In genomic region chr18:48230459-48231113, GRCh38 we compare ENCODE assay signal across 9 cellular contexts.
DNase-seq lines count a peak whose midpoint lies in the region; ATAC-seq and TF ChIP-seq lines count a peak whose summit lies in the region.
"Had no signal": no experiment of that assay in that cellular context is flagged by ENCODE, and none has a peak within 500 bp of the region (broad histone marks: within the 10 kb centered on the region; RNA-seq: fewer than 3 reads in every experiment).

No MANE protein-coding gene starts in this region.

- H3K23ac ChIP-seq in neuronal stem cell (ENCODE audit: low read depth, low read length, poor library complexity) = peak overlapping the region; percentile 18

- peak overlapping the region; percentile 98 for H3K14ac ChIP-seq in neuronal stem cell (ENCODE audit: low read length)

- H3K4me3 Mint-ChIP-seq in activated CD4-positive, alpha-beta T cell treated with anti-CD3 and anti-CD28 coated beads, Interleukin-2, amount 10 ng/mL, durations not matched to agents 24 days and 14 days = no peak overlapping the region
- H3K4me3 Mint-ChIP-seq in activated CD4-positive, alpha-beta T cell treated with anti-CD3 and anti-CD28 coated beads, Interleukin-2, amount 10 ng/mL, durations not matched to agents 7 days and 5 days = no peak overlapping the region
- H3K4me3 Mint-ChIP-seq: activated naive CD8-positive, alpha-beta T cell had no signal

- WGBS in esophagus squamous epithelium, 2 donors = 74 to 75% methylated on average over 4 to 6 of the region's 7 CpGs
- no CpG with 5 or more reads among the region's 7 CpGs for WGBS in neuronal stem cell (ENCODE audit: extremely low coverage in 2 of 2, insufficient read length in 2 of 2, insufficient replicate concordance in 1 of 2), 2 donors

- peaks cover 14% of the 10 kb centered on the region for H3K4me1 ChIP-seq in RWPE2 (ENCODE audit: insufficient read depth, poor library complexity, severe bottlenecking)
- peaks cover 8 to 42% (median 33%) of the 10 kb centered on the region in 3 donors for H3K4me1 ChIP-seq in esophagus squamous epithelium
- H3K4me1 ChIP-seq in neuronal stem cell (ENCODE audit: control insufficient read depth in 2 of 2, insufficient read depth in 1 of 2, low read depth in 1 of 2, low read length in 2 of 2) = peaks cover 0 to 5% of the 10 kb centered on the region in 2 donors

- peak overlapping the region; percentile 86 for H3K18ac ChIP-seq in neuronal stem cell (ENCODE audit: low read length)

- H3K9me3 Mint-ChIP-seq in activated CD4-positive, alpha-beta T cell treated with anti-CD3 and anti-CD28 coated beads, Interleukin-2, amount 10 ng/mL, durations not matched to agents 24 days and 14 days = no peaks in the 10 kb centered on the region
- H3K9me3 Mint-ChIP-seq in activated CD4-positive, alpha-beta T cell treated with anti-CD3 and anti-CD28 coated beads, Interleukin-2, amount 10 ng/mL, durations not matched to agents 7 days and 5 days = no peaks in the 10 kb centered on the region

- no peak overlapping the region for H3K4me2 ChIP-seq in neuronal stem cell (ENCODE audit: insufficient read depth, low read length, poor library complexity, severe bottlenecking)

- no peak overlapping the region for H3K4ac ChIP-seq in neuronal stem cell (ENCODE audit: low read length)

- intact Hi-C loops in activated CD4-positive, alpha-beta T cell treated with anti-CD3 and anti-CD28 coated beads, Interleukin-2, amount 10 ng/mL, durations not matched to agents 24 days and 14 days (cut with micrococcal nuclease) = no loop called here
- intact Hi-C loops in esophagus squamous epithelium (cut with DNase I) = loop anchor here (10.0 kb wide), 1 partner anchor 74 kb away; no protein-coding TSS in a partner anchor

- H3K27me3 Mint-ChIP-seq in activated CD4-positive, alpha-beta T cell treated with anti-CD3 and anti-CD28 coated beads, Interleukin-2, amount 10 ng/mL, durations not matched to agents 24 days and 14 days = peaks cover 23% of the 10 kb centered on the region
- H3K27me3 Mint-ChIP-seq in activated CD4-positive, alpha-beta T cell treated with anti-CD3 and anti-CD28 coated beads, Interleukin-2, amount 10 ng/mL, durations not matched to agents 7 days and 5 days = peaks cover 25% of the 10 kb centered on the region

- H2BK5ac ChIP-seq in neuronal stem cell (ENCODE audit: low read length) = no peak overlapping the region

- no peaks in the 10 kb centered on the region for H3K79me1 ChIP-seq in neuronal stem cell (ENCODE audit: low read depth, low read length)

- H3K4me1 Mint-ChIP-seq in activated CD4-positive, alpha-beta T cell treated with anti-CD3 and anti-CD28 coated beads, Interleukin-2, amount 10 ng/mL, durations not matched to agents 24 days and 14 days = peaks cover 27% of the 10 kb centered on the region
- H3K4me1 Mint-ChIP-seq in activated CD4-positive, alpha-beta T cell treated with anti-CD3 and anti-CD28 coated beads, Interleukin-2, amount 10 ng/mL, durations not matched to agents 7 days and 5 days = peaks cover 38% of the 10 kb centered on the region

- H3K27ac Mint-ChIP-seq in activated CD4-positive, alpha-beta T cell treated with anti-CD3 and anti-CD28 coated beads, Interleukin-2, amount 10 ng/mL, durations not matched to agents 24 days and 14 days = no peak overlapping the region
- no peak overlapping the region for H3K27ac Mint-ChIP-seq in activated CD4-positive, alpha-beta T cell treated with anti-CD3 and anti-CD28 coated beads, Interleukin-2, amount 10 ng/mL, durations not matched to agents 7 days and 5 days
- H3K27ac Mint-ChIP-seq: activated naive CD8-positive, alpha-beta T cell had no signal

- peak overlapping the region; percentile 45 for H4K91ac ChIP-seq in neuronal stem cell (ENCODE audit: low read depth, low read length, poor library complexity)

- H2BK120ac ChIP-seq in neuronal stem cell (ENCODE audit: low read depth, low read length) = no peak overlapping the region

- CTCF ChIA-PET in activated CD4-positive, alpha-beta T cell treated with anti-CD3 and anti-CD28 coated beads, Interleukin-2, amount 10 ng/mL, durations not matched to agents 7 days and 5 days (lab: Charles Lee) = interaction anchor here (0.5 to 2.0 kb wide), 6 partner anchors 9 to 1556 kb away, joined by 3 to 6 read pairs (median 3); no protein-coding TSS in a partner anchor

- peak overlapping the region; percentile 35 for H2BK15ac ChIP-seq in neuronal stem cell (ENCODE audit: low read length)

- H3K27ac ChIP-seq in RWPE2 (ENCODE audit: poor library complexity, severe bottlenecking) (no peak overlapping the region), esophagus squamous epithelium (no peak overlapping the region), neuronal stem cell (replicated peaks; ENCODE audit: low read length) (no peak overlapping the region)

- H4K8ac ChIP-seq in neuronal stem cell (ENCODE audit: low read depth, low read length) = peak overlapping the region; percentile 92

- ATAC-seq in RWPE2 (ENCODE audit: low read depth) (peak; percentile 43; the same call in 2 of the 3 replicates), GM18867 (IDR thresholded peaks at IDR 0.05; ENCODE audit: unreplicated experiment) (no peak), HG02970 (IDR thresholded peaks at IDR 0.05; ENCODE audit: low FRiP score, unreplicated experiment) (no peak)

- H3K9me3 ChIP-seq in RWPE2 (ENCODE audit: severe bottlenecking) (no peaks in the 10 kb centered on the region), esophagus squamous epithelium (no peaks in the 10 kb centered on the region), neuronal stem cell (replicated peaks in 1 of 2; ENCODE audit: control insufficient read depth in 2 of 2, insufficient read depth in 1 of 2, low read depth in 1 of 2, low read length in 2 of 2) (peaks cover 0 to 2% of the 10 kb centered on the region in 2 donors)

- TF ChIP-seq POLR2A in esophagus squamous epithelium (IDR thresholded peaks at IDR 0.05) = no peak

- TF ChIP-seq CTCF in RWPE2 (IDR thresholded peaks at IDR 0.05; ENCODE audit: poor library complexity, severe bottlenecking) (peak; percentile 33), esophagus squamous epithelium (IDR thresholded peaks at IDR 0.05) (peak in 5 of 6 experiments; percentile 40 to 75 (median 48))

- POLR2A ChIA-PET in activated CD4-positive, alpha-beta T cell treated with anti-CD3 and anti-CD28 coated beads, Interleukin-2, amount 10 ng/mL, durations not matched to agents 7 days and 5 days (lab: Charles Lee) = no interaction called here

- H2AK5ac ChIP-seq in neuronal stem cell (ENCODE audit: low read depth, low read length) = no peak overlapping the region

- no peak overlapping the region for H2BK12ac ChIP-seq in neuronal stem cell (ENCODE audit: low read length)

- no peaks in the 10 kb centered on the region for H3K36me3 Mint-ChIP-seq in activated CD4-positive, alpha-beta T cell treated with anti-CD3 and anti-CD28 coated beads, Interleukin-2, amount 10 ng/mL, durations not matched to agents 24 days and 14 days (ENCODE audit: low read depth)
- no peaks in the 10 kb centered on the region for H3K36me3 Mint-ChIP-seq in activated CD4-positive, alpha-beta T cell treated with anti-CD3 and anti-CD28 coated beads, Interleukin-2, amount 10 ng/mL, durations not matched to agents 7 days and 5 days (ENCODE audit: low read depth)
- H3K36me3 Mint-ChIP-seq: activated naive CD8-positive, alpha-beta T cell had no signal

- H2AFZ ChIP-seq in neuronal stem cell (ENCODE audit: low read length) = peak overlapping the region; percentile 79

- H3K27me3 ChIP-seq in RWPE2 (ENCODE audit: insufficient read depth, poor library complexity, severe bottlenecking) (peaks cover 2% of the 10 kb centered on the region), esophagus squamous epithelium (no peaks in the 10 kb centered on the region), neuronal stem cell (ENCODE audit: control insufficient read depth in 3 of 3, insufficient read depth in 3 of 3, low read depth in 1 of 3, low read length in 3 of 3) (no peaks in the 10 kb centered on the region)

- H3K36me3 ChIP-seq in RWPE2 (ENCODE audit: low read depth) (no peaks in the 10 kb centered on the region), esophagus squamous epithelium (no peaks in the 10 kb centered on the region), neuronal stem cell (replicated peaks in 1 of 2; ENCODE audit: control insufficient read depth in 2 of 2, insufficient read depth in 2 of 2, low read length in 2 of 2) (no peaks in the 10 kb centered on the region)

- DNase-seq in activated CD4-positive, alpha-beta T cell treated with anti-CD3 and anti-CD28 coated beads, Interleukin-2, amount 10 ng/mL, durations not matched to agents 24 days and 14 days = peak; percentile 75
- DNase-seq in activated CD4-positive, alpha-beta T cell treated with anti-CD3 and anti-CD28 coated beads, Interleukin-2, amount 10 ng/mL, durations not matched to agents 7 days and 5 days = no peak
- peak; percentile 65 for DNase-seq in M059J (ENCODE audit: low read depth)
- no peak for DNase-seq in RWPE2 (ENCODE audit: low spot score)
- no peak for DNase-seq in esophagus squamous epithelium (lab: John Stamatoyannopoulos, UW)
- DNase-seq in neuronal stem cell (ENCODE audit: low spot score) = peak; percentile 61

- H3K4me3 ChIP-seq in RWPE2 (ENCODE audit: severe bottlenecking) (no peak overlapping the region), esophagus squamous epithelium (no peak overlapping the region), neuronal stem cell (ENCODE audit: low read length in 2 of 2) (no peak overlapping the region)

- H3K9ac ChIP-seq in neuronal stem cell (ENCODE audit: low read depth, low read length, poor library complexity) = no peak overlapping the region

Comparison
In these comparisons a context has a peak if more than half of its experiments do, and no peak if none do; other contexts are left out.
1. DNase-seq: peak in activated CD4-positive, alpha-beta T cell treated with anti-CD3 and anti-CD28 coated beads, Interleukin-2, amount 10 ng/mL, durations not matched to agents 24 days and 14 days (single experiment), M059J (single experiment) and neuronal stem cell (single experiment); none in activated CD4-positive, alpha-beta T cell treated with anti-CD3 and anti-CD28 coated beads, Interleukin-2, amount 10 ng/mL, durations not matched to agents 7 days and 5 days (single experiment), RWPE2 (single experiment) and esophagus squamous epithelium (single experiment).